Comparison of ENCODE assay signal across 24 cellular contexts in the genomic region with DNA sequence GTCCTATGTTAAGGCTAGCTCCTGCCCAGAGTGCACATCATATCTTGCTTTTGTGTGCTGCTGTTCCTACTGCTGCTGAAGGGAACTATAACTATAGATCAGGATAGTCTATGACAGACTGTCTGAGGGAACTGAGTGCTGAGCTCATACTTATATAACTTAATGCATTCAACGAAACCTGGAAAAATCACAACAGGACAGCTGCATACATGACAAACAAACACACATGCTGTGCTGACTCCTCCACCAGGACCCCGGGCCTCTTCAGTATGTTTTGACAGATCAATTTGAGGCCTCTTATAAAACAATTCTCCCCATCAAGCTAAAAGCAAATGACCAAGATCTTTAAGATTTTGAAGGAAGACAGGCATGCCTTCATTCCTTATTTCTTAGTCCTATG.
"Had no signal": no experiment of that assay in that cellular context is flagged by ENCODE, and none has a peak within 500 bp of the region (broad histone marks: within the 10 kb centered on the region; RNA-seq: fewer than 3 reads in every experiment).

No MANE protein-coding gene starts in this region.

- ATAC-seq: gastroesophageal sphincter; left lobe of liver; natural killer cell treated with Interleukin-12 subunit alpha and Interleukin-12 subunit beta and Interleukin-15 and Interleukin-18, amount 100 ng/mL, for 72 hours; psoas muscle; sciatic nerve had no signal

- H2AFZ ChIP-seq: parathyroid adenoma had no signal

- H3K4me1 ChIP-seq: esophagus squamous epithelium, gastroesophageal sphincter, parathyroid adenoma, psoas muscle, spleen, stomach, transverse colon had no signal

- H3K36me3 ChIP-seq: esophagus squamous epithelium, gastroesophageal sphincter, spleen, stomach, thoracic aorta, transverse colon had no signal

- H3K36me3 Mint-ChIP-seq: natural killer cell treated with Interleukin-12 subunit alpha and Interleukin-12 subunit beta and Interleukin-15 and Interleukin-18, amount 100 ng/mL, for 72 hours had no signal

- H3K4me3 ChIP-seq: esophagus squamous epithelium, gastroesophageal sphincter, psoas muscle, spleen, stomach, thoracic aorta, transverse colon had no signal

- H3K27ac ChIP-seq: esophagus squamous epithelium, gastroesophageal sphincter, parathyroid adenoma, psoas muscle, spleen, stomach, thoracic aorta, transverse colon had no signal

- H3K9ac ChIP-seq: parathyroid adenoma had no signal

- H3K4me3 Mint-ChIP-seq: natural killer cell treated with Interleukin-12 subunit alpha and Interleukin-12 subunit beta and Interleukin-15 and Interleukin-18, amount 100 ng/mL, for 72 hours had no signal

- H3K27me3 Mint-ChIP-seq: natural killer cell treated with Interleukin-12 subunit alpha and Interleukin-12 subunit beta and Interleukin-15 and Interleukin-18, amount 100 ng/mL, for 72 hours had no signal

- H3K27me3 ChIP-seq: esophagus squamous epithelium, gastroesophageal sphincter, spleen, stomach, transverse colon had no signal

- DNase-seq: cerebellar nuclear complex; dermis blood vessel endothelial cell; esophagus squamous epithelium; foreskin fibroblast; glutamatergic neuron; islet precursor cell; mammary epithelial cell; midbrain; nucleus accumbens; psoas muscle; spleen; stimulated activated CD4-positive, alpha-beta T cell treated with anti-CD3 and anti-CD28 coated beads, Interleukin-15, amount 100 ng/mL, for 24 hours; stimulated activated CD4-positive, alpha-beta T cell treated with anti-CD3 and anti-CD28 coated beads, Interleukin-1b, Interleukin-23, amount 100 ng/mL, for 48 hours; stimulated activated CD4-positive, alpha-beta T cell treated with anti-CD3 and anti-CD28 coated beads, Interleukin-4, amount 100 ng/mL, for 24 hours; stimulated activated naive CD4-positive, alpha-beta T cell; stomach; substantia nigra; transverse colon had no signal

- H3K9me3 ChIP-seq: esophagus squamous epithelium, gastroesophageal sphincter, psoas muscle, spleen, stomach, thoracic aorta, transverse colon had no signal

- H3K79me2 ChIP-seq: parathyroid adenoma had no signal

- H3K27ac Mint-ChIP-seq: natural killer cell treated with Interleukin-12 subunit alpha and Interleukin-12 subunit beta and Interleukin-15 and Interleukin-18, amount 100 ng/mL, for 72 hours had no signal
